In the genomic region with DNA sequence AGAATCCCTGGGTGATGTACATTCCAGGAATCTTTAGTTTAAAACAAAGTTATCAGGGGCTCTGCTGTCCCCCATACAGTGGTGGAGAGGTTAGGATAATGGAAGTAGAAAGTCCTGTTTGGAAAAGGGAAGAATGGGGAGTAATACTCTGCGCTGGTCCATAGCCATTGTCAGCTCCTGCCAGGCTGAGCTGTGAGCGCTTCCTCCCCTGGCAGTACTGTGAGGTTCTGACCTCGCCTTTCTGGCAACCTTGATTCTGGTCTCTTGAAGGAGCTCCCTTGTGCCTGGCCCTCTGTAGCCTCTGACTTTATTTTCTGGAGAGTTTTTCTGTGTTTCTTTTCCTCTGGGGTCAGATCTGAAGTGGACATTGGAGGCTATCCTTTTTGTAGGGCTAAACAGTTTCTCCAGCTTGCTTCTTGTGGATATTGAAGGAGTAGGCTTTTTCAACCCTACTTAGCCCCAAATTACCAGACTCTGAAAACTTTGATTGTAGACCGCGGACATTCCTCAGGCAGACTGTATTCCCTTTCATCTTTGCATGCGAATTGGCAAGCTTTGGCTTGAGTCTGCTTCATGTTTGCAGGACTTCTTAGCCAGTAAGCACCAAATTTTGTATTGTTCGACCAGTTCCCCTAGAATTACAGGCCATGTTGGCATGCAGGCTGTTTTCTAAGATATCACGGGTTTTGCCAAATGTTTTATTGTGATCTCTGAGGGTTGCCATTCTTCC, we compare ENCODE assay signal across 13 cellular contexts. TPM values are rescaled to one million over a fixed set of nuclear protein-coding genes. Genes with fewer than 3 reads are reported as not detected.
DNase-seq lines count a peak whose midpoint lies in the region; ATAC-seq, FAIRE-seq and TF ChIP-seq lines count a peak whose summit lies in the region.
"Had no signal": no experiment of that assay in that cellular context is flagged by ENCODE, and none has a peak within 500 bp of the region (broad histone marks: within the 10 kb centered on the region; RNA-seq: fewer than 3 reads in every experiment).

No MANE protein-coding gene starts in this region.

- DNase-seq in glutamatergic neuron (no peak), pancreas (peak in 1 of 6 donors; percentile 36), CD1c-positive myeloid dendritic cell (ENCODE audit: extremely low spot score) (no peak), occipital lobe (lab: John Stamatoyannopoulos, UW) (no peak)
- DNase-seq in activated CD4-positive, alpha-beta T cell treated with anti-CD3 and anti-CD28 coated beads, Interleukin-2, amount 10 ng/mL, durations not matched to agents 7 days and 5 days, result no peak
- DNase-seq: activated B cell treated with CpG ODN at 0.5 μM for 24 hours; activated T-cell treated with anti-CD3 and anti-CD28 coated beads, Interleukin-2, amount 50 U/mL, for 72 hours; NCI-H2029 had no signal

- intact Hi-C loops in pancreas (cut with DNase I), result no loop called here

- H3K27ac ChIP-seq in 22Rv1 (peak overlapping the region; percentile 52), VCaP (peak overlapping the region; percentile 57), pancreas (peak overlapping the region; percentile 12 to 67 (median 41))

- H3K36me3 ChIP-seq in pancreas, result no peaks in the 10 kb centered on the region

- H3K9me3 ChIP-seq in pancreas, result no peaks in the 10 kb centered on the region

- peaks cover 17 to 25% (median 22%) of the 10 kb centered on the region in 3 donors for H3K4me1 ChIP-seq in pancreas

- no peak overlapping the region for H3K4me3 ChIP-seq in pancreas

- no peaks in the 10 kb centered on the region for H3K9me3 Mint-ChIP-seq in glutamatergic neuron (ENCODE audit: unreplicated experiment)
- no peaks in the 10 kb centered on the region for H3K9me3 Mint-ChIP-seq in activated CD4-positive, alpha-beta T cell treated with anti-CD3 and anti-CD28 coated beads, Interleukin-2, amount 10 ng/mL, durations not matched to agents 7 days and 5 days
- H3K9me3 Mint-ChIP-seq: activated B cell treated with CpG ODN at 0.5 μM for 24 hours; activated T-cell treated with anti-CD3 and anti-CD28 coated beads, Interleukin-2, amount 50 U/mL, for 72 hours; dendritic cell treated with granulocyte-macrophage colony-stimulating factor and Interleukin-4, amounts not matched to agents 40 ng/mL and 50 ng/mL, for 4 days had no signal

- H3K4me3 Mint-ChIP-seq in glutamatergic neuron (ENCODE audit: unreplicated experiment), result no peak overlapping the region
- no peak overlapping the region for H3K4me3 Mint-ChIP-seq in activated CD4-positive, alpha-beta T cell treated with anti-CD3 and anti-CD28 coated beads, Interleukin-2, amount 10 ng/mL, durations not matched to agents 7 days and 5 days
- H3K4me3 Mint-ChIP-seq: activated B cell treated with CpG ODN at 0.5 μM for 24 hours; activated T-cell treated with anti-CD3 and anti-CD28 coated beads, Interleukin-2, amount 50 U/mL, for 72 hours; dendritic cell treated with granulocyte-macrophage colony-stimulating factor and Interleukin-4, amounts not matched to agents 40 ng/mL and 50 ng/mL, for 4 days had no signal

- FAIRE-seq in pancreas (lab: Jason Lieb, UNC), result no peak

- WGBS in pancreas, 2 donors, result 44 to 46% methylated on average over 8 of the region's 8 CpGs

- peaks cover 20% of the 10 kb centered on the region for H3K4me1 Mint-ChIP-seq in glutamatergic neuron (ENCODE audit: low read depth, unreplicated experiment)
- peaks cover 11% of the 10 kb centered on the region for H3K4me1 Mint-ChIP-seq in activated CD4-positive, alpha-beta T cell treated with anti-CD3 and anti-CD28 coated beads, Interleukin-2, amount 10 ng/mL, durations not matched to agents 7 days and 5 days

- CTCF ChIA-PET in activated CD4-positive, alpha-beta T cell treated with anti-CD3 and anti-CD28 coated beads, Interleukin-2, amount 10 ng/mL, durations not matched to agents 7 days and 5 days (lab: Charles Lee), result interaction anchor here (0.5 to 1.0 kb wide), 4 partner anchors 28 to 300 kb away, joined by 3 to 4 read pairs (median 4); no protein-coding TSS in a partner anchor

- H3K36me3 Mint-ChIP-seq in glutamatergic neuron (ENCODE audit: unreplicated experiment), result no peaks in the 10 kb centered on the region
- peaks cover 19% of the 10 kb centered on the region for H3K36me3 Mint-ChIP-seq in activated CD4-positive, alpha-beta T cell treated with anti-CD3 and anti-CD28 coated beads, Interleukin-2, amount 10 ng/mL, durations not matched to agents 7 days and 5 days (ENCODE audit: low read depth)

- POLR2A ChIA-PET in activated CD4-positive, alpha-beta T cell treated with anti-CD3 and anti-CD28 coated beads, Interleukin-2, amount 10 ng/mL, durations not matched to agents 7 days and 5 days (lab: Charles Lee), result no interaction called here

- no peaks in the 10 kb centered on the region for H3K27me3 ChIP-seq in pancreas

- no peaks in the 10 kb centered on the region for H3K27me3 Mint-ChIP-seq in glutamatergic neuron (ENCODE audit: unreplicated experiment)
- H3K27me3 Mint-ChIP-seq in activated CD4-positive, alpha-beta T cell treated with anti-CD3 and anti-CD28 coated beads, Interleukin-2, amount 10 ng/mL, durations not matched to agents 7 days and 5 days, result no peaks in the 10 kb centered on the region
- H3K27me3 Mint-ChIP-seq: activated B cell treated with CpG ODN at 0.5 μM for 24 hours; dendritic cell treated with granulocyte-macrophage colony-stimulating factor and Interleukin-4, amounts not matched to agents 40 ng/mL and 50 ng/mL, for 4 days had no signal

- no peak for TF ChIP-seq CTCF in 22Rv1 (IDR thresholded peaks at IDR 0.05)
- no peak for TF ChIP-seq CTCF in VCaP (conservative IDR thresholded peaks at IDR 0.05)
- no peak for TF ChIP-seq CTCF in glutamatergic neuron (IDR thresholded peaks at IDR 0.05; ENCODE audit: partially characterized antibody, unreplicated experiment)
- TF ChIP-seq CTCF in pancreas (IDR thresholded peaks at IDR 0.05), result no peak

- ATAC-seq in pancreas (peak; percentile 75 to 87 (median 82)), HG03378 (IDR thresholded peaks at IDR 0.05; ENCODE audit: unreplicated experiment) (no peak)
- ATAC-seq: activated T-cell treated with anti-CD3 and anti-CD28 coated beads, Interleukin-2, amount 50 U/mL, for 72 hours had no signal

- peak overlapping the region; percentile 82 for H3K27ac Mint-ChIP-seq in glutamatergic neuron (ENCODE audit: unreplicated experiment)
- H3K27ac Mint-ChIP-seq in activated CD4-positive, alpha-beta T cell treated with anti-CD3 and anti-CD28 coated beads, Interleukin-2, amount 10 ng/mL, durations not matched to agents 7 days and 5 days, result no peak overlapping the region
- H3K27ac Mint-ChIP-seq: activated B cell treated with CpG ODN at 0.5 μM for 24 hours; activated T-cell treated with anti-CD3 and anti-CD28 coated beads, Interleukin-2, amount 50 U/mL, for 72 hours; dendritic cell treated with granulocyte-macrophage colony-stimulating factor and Interleukin-4, amounts not matched to agents 40 ng/mL and 50 ng/mL, for 4 days had no signal

RNA-seq across cellular contexts. Expression of gene UBE4B, which starts 13.8 kb away (rescaled TPM):
- 94.1 TPM for total RNA-seq in glutamatergic neuron (ENCODE audit: unreplicated experiment)
- total RNA-seq in pancreas, result 10 to 100 TPM; 27.5 to 45.3 (median 35.2) TPM
- 10 to 100 TPM; 13.0 to 16.7 TPM for polyA plus RNA-seq in pancreas
- 10 to 100 TPM; 30.9 to 38.4 TPM for total RNA-seq in activated CD4-positive, alpha-beta T cell treated with anti-CD3 and anti-CD28 coated beads, Interleukin-2, amount 10 ng/mL, durations not matched to agents 7 days and 5 days
- 35.4 TPM for total RNA-seq in occipital lobe

RNA-seq across cellular contexts. Expression of gene RBP7, which starts 49.5 kb away (rescaled TPM):
- total RNA-seq in glutamatergic neuron (ENCODE audit: unreplicated experiment), result not detected
- 1 to 10 TPM in 4 of 6 donors, under 1 TPM in 2; 0.76 to 3.5 (median 2.3) TPM for total RNA-seq in pancreas
- polyA plus RNA-seq in pancreas, result 10 to 100 TPM in 1 of 2 donors, 1 to 10 TPM in 1; 7.7 to 17.4 TPM
- not detected for total RNA-seq in activated CD4-positive, alpha-beta T cell treated with anti-CD3 and anti-CD28 coated beads, Interleukin-2, amount 10 ng/mL, durations not matched to agents 7 days and 5 days
- not detected for total RNA-seq in occipital lobe
- total RNA-seq: activated B cell treated with CpG ODN at 0.5 μM for 24 hours; activated T-cell treated with anti-CD3 and anti-CD28 coated beads, Interleukin-2, amount 50 U/mL, for 72 hours; RPMI7951 had no signal
